Comparison of ENCODE assay signal across 8 cellular contexts in genomic region chr12:64610092-64610659, GRCh38. TPM values are rescaled to one million over a fixed set of nuclear protein-coding genes. Genes with fewer than 3 reads are reported as not detected.
A peak's percentile ranks its signal among the peaks of the same experiment; 100 is the strongest.
DNase-seq lines count a peak whose midpoint lies in the region; ATAC-seq and TF ChIP-seq lines count a peak whose summit lies in the region.

Gene RASSF3 (plus strand): TSS chr12:64610495. CDS start chr12:64610633, 138 bp downstream.

- H3K27me3 Mint-ChIP-seq in T-helper 1 cell treated with Interleukin-12 subunit alpha and Interleukin-12 subunit beta and Interleukin-4 antibody, amounts not matched to agents 30 μg/mL and 1 μg/mL, for 36 hours (ENCODE audit: low read depth), result no peaks in the 10 kb centered on the region

- peaks cover 18% of the 10 kb centered on the region for H3K36me3 Mint-ChIP-seq in T-helper 1 cell treated with Interleukin-12 subunit alpha and Interleukin-12 subunit beta and Interleukin-4 antibody, amounts not matched to agents 30 μg/mL and 1 μg/mL, for 36 hours (ENCODE audit: low read depth)

- H3K36me3 ChIP-seq in KOPT-K1 (ENCODE audit: insufficient read depth, low read length) (peaks cover 4% of the 10 kb centered on the region), right atrium auricular region (no peaks in the 10 kb centered on the region)

- no peaks in the 10 kb centered on the region for H3K9me3 ChIP-seq in KOPT-K1 (ENCODE audit: insufficient read depth, low read length, poor library complexity, severe bottlenecking)
- H3K9me3 ChIP-seq in right atrium auricular region, result no peaks in the 10 kb centered on the region

- no peaks in the 10 kb centered on the region for H3K27me3 ChIP-seq in right atrium auricular region

- peak within 1 kb of the TSS; percentile 90 for H3K27ac Mint-ChIP-seq in T-helper 1 cell treated with Interleukin-12 subunit alpha and Interleukin-12 subunit beta and Interleukin-4 antibody, amounts not matched to agents 30 μg/mL and 1 μg/mL, for 36 hours

- peak within 1 kb of the TSS; percentile 84 to 87 for H3K4me3 ChIP-seq in right atrium auricular region
- peak within 1 kb of the TSS; percentile 76 for H3K4me3 ChIP-seq in retinal pigment epithelial cell (ENCODE audit: low read length)

- H3K9me3 Mint-ChIP-seq in T-helper 1 cell treated with Interleukin-12 subunit alpha and Interleukin-12 subunit beta and Interleukin-4 antibody, amounts not matched to agents 30 μg/mL and 1 μg/mL, for 36 hours, result no peaks in the 10 kb centered on the region

- TF ChIP-seq CTCF in right atrium auricular region (IDR thresholded peaks at IDR 0.05) (no peak), retinal pigment epithelial cell (conservative IDR thresholded peaks at IDR 0.05; ENCODE audit: low read depth, low read length) (no peak)

- peak; percentile 47 for ATAC-seq in GM21619 (IDR thresholded peaks at IDR 0.05; ENCODE audit: unreplicated experiment)

- peak within 1 kb of the TSS; percentile 99 for H3K4me3 Mint-ChIP-seq in T-helper 1 cell treated with Interleukin-12 subunit alpha and Interleukin-12 subunit beta and Interleukin-4 antibody, amounts not matched to agents 30 μg/mL and 1 μg/mL, for 36 hours

- H3K27ac ChIP-seq in KOPT-K1 (ENCODE audit: low read depth, low read length, poor library complexity, severe bottlenecking) (peak within 1 kb of the TSS; percentile 71), right atrium auricular region (peak within 1 kb of the TSS; percentile 87 to 94)

- H3K4me1 Mint-ChIP-seq in T-helper 1 cell treated with Interleukin-12 subunit alpha and Interleukin-12 subunit beta and Interleukin-4 antibody, amounts not matched to agents 30 μg/mL and 1 μg/mL, for 36 hours (ENCODE audit: low read depth), result peaks cover 26% of the 10 kb centered on the region

- peak; percentile 83 for DNase-seq in ELF-1 (ENCODE audit: low read depth, low spot score)
- peak; percentile 64 for DNase-seq in amniotic epithelial cell (ENCODE audit: low read depth)
- DNase-seq in right atrium auricular region (ENCODE audit: low spot score), result peak; percentile 72
- no peak for DNase-seq in retinal pigment epithelial cell (ENCODE audit: low read depth)
- DNase-seq in inferior parietal cortex (ENCODE audit: extremely low spot score), result no peak

- peaks cover 0 to 23% of the 10 kb centered on the region in 2 donors for H3K4me1 ChIP-seq in right atrium auricular region

RNA-seq across cellular contexts. Expression of gene RASSF3, which starts in this region (rescaled TPM):
- total RNA-seq in right atrium auricular region, result 10 to 100 TPM; 55.4 to 88.4 TPM

Comparison
In these comparisons a context has a peak if more than half of its experiments do, and no peak if none do; other contexts are left out.
1. DNase-seq: peak in ELF-1 (single experiment), amniotic epithelial cell (single experiment) and right atrium auricular region (single experiment); none in retinal pigment epithelial cell (single experiment) and inferior parietal cortex (single experiment).